In the genomic region with DNA sequence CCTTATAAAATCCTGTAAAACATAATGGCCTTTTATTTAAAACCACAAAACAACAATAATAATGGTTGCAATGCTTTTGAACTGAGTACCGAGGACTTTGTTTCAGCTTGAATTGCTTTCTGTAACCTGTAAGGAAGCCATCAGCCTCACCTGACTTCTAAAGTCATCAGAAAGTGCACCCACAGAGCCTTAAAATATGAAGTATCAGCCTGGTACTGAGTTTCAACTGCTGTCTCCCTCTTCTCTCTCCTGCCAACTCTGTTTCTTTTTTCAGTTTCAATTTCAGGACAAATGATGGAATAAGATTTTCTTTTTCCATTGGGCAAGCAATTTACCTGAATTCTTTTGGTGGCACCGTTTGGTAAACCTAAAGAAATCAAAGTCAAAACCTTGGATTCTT, we compare ENCODE assay signal across 3 cellular contexts.
"Had no signal": no experiment of that assay in that cellular context is flagged by ENCODE, and none has a peak within 500 bp of the region (broad histone marks: within the 10 kb centered on the region; RNA-seq: fewer than 3 reads in every experiment).

No MANE protein-coding gene starts in this region.

- ATAC-seq: GM12878 had no signal

- DNase-seq: GDM1, GF-D8 had no signal

- H3K4me3 ChIP-seq: GM12878 had no signal
